Comparison of ENCODE assay signal across 4 cellular contexts in the genomic region with DNA sequence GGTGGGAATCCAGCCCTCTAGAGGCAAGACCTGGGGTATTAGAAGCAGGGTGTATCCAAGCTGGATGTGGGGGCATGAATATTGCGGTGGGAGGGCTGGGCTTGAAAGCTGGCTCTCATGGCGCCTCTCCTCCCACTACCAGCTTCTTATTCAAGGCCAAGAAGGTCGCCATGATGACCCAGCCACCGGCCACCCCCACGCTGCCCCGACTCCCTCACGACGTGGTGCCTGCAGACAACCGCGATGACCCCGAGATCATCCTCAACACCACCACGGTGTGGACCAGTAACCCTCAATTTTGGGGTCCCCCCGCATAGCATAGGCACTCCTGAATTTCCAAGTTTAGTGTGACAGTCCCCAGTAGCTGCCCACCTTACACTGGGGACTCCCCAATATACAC. TPM values are rescaled to one million over a fixed set of nuclear protein-coding genes. Genes with fewer than 3 reads are reported as not detected.
"Had no signal": no experiment of that assay in that cellular context is flagged by ENCODE, and none has a peak within 500 bp of the region (broad histone marks: within the 10 kb centered on the region; RNA-seq: fewer than 3 reads in every experiment).

No MANE protein-coding gene starts in this region.

- H3K4me3 ChIP-seq: GM12878 had no signal

- DNase-seq: GDM1, GF-D8 had no signal

RNA-seq across cellular contexts. Expression of gene RASGRP4, which starts 49.2 kb away (rescaled TPM):
- total RNA-seq: G401 had no signal
